In genomic region chr2:11355194-11356053, GRCh38 we compare ENCODE assay signal across 14 cellular contexts.
"Had no signal": no experiment of that assay in that cellular context is flagged by ENCODE, and none has a peak within 500 bp of the region (broad histone marks: within the 10 kb centered on the region; RNA-seq: fewer than 3 reads in every experiment).

No MANE protein-coding gene starts in this region.

- H3K9me3 ChIP-seq: esophagus muscularis mucosa, gastroesophageal sphincter had no signal

- H3K4me2 ChIP-seq: smooth muscle cell had no signal

- H3K27me3 ChIP-seq: esophagus muscularis mucosa, gastroesophageal sphincter had no signal

- DNase-seq: effector memory CD8-positive, alpha-beta T cell; kidney; left cardiac atrium; mesendoderm; naive B cell; posterior cingulate gyrus; right cardiac atrium; stimulated activated CD4-positive, alpha-beta T cell treated with anti-CD3 and anti-CD28 coated beads, Interleukin-2, amount 100 ng/mL, for 48 hours; stimulated activated naive CD4-positive, alpha-beta T cell treated with Interleukin-2 at 50 U/mL for 16 hours; trophoblast cell had no signal

- H3K27ac ChIP-seq: epithelial cell of prostate, esophagus muscularis mucosa, gastroesophageal sphincter had no signal

- H3K4me3 ChIP-seq: esophagus muscularis mucosa, gastroesophageal sphincter, smooth muscle cell had no signal

- H3K36me3 ChIP-seq: esophagus muscularis mucosa, gastroesophageal sphincter had no signal

- ATAC-seq: effector memory CD8-positive, alpha-beta T cell; gastroesophageal sphincter; left cardiac atrium had no signal
